ENCODE assay signal across 25 cellular contexts in genomic region chr12:114789276-114789675, GRCh38.
"Had no signal": no experiment of that assay in that cellular context is flagged by ENCODE, and none has a peak within 500 bp of the region (broad histone marks: within the 10 kb centered on the region; RNA-seq: fewer than 3 reads in every experiment).

No MANE protein-coding gene starts in this region.

- H3K36me3 ChIP-seq: stomach, suprapubic skin, thoracic aorta, thyroid gland, tibial artery, tibial nerve, transverse colon, upper lobe of left lung, upper lobe of right lung, uterus, vagina had no signal

- ATAC-seq: stimulated activated effector memory CD8-positive, alpha-beta T cell treated with anti-CD3 and anti-CD28 coated beads, Interleukin-12 subunit alpha, Interleukin-12 subunit beta, amount 100 ng/mL, for 72 hours; stimulated activated memory B cell treated with anti-CD40 and anti-IgM and Interleukin-4, amounts not matched to agents 10 μg/mL and 1 μg/mL and 100 μg/mL, for 72 hours; stimulated activated naive B cell treated with anti-CD40 and anti-IgM and Interleukin-4, amounts not matched to agents 10 μg/mL and 1 μg/mL and 100 μg/mL, for 72 hours; stimulated activated naive CD8-positive, alpha-beta T cell treated with anti-CD3 and anti-CD28 coated beads, Interleukin-15, amount 100 ng/mL, for 72 hours; stimulated activated naive CD8-positive, alpha-beta T cell treated with anti-CD3 and anti-CD28 coated beads, Interleukin-15, Interleukin-2, amounts not matched to agents 100 U/mL and 50 U/mL, for 24 hours; upper lobe of right lung had no signal

- H3K4me1 ChIP-seq: stomach, suprapubic skin, thyroid gland, tibial artery, tibial nerve, transverse colon, upper lobe of left lung, upper lobe of right lung, uterus, vagina had no signal

- H3K27me3 ChIP-seq: stomach, suprapubic skin, testis, thyroid gland, tibial artery, tibial nerve, transverse colon, upper lobe of left lung, upper lobe of right lung, uterus, vagina had no signal

- DNase-seq: stimulated activated CD4-positive, alpha-beta T cell treated with anti-CD3 and anti-CD28 coated beads, Interleukin-2, amount 100 ng/mL, for 48 hours; stimulated activated CD4-positive, alpha-beta T cell treated with anti-CD3 and anti-CD28 coated beads, Interleukin-4, amount 100 ng/mL, for 1 hour; stimulated activated CD4-positive, alpha-beta T cell treated with anti-CD3 and anti-CD28 coated beads, Interleukin-4, amount 100 ng/mL, for 24 hours; stimulated activated CD4-positive, alpha-beta T cell treated with anti-CD3 and anti-CD28 coated beads, Interleukin-4, amount 100 ng/mL, for 4 hours; stimulated activated CD8-positive, alpha-beta memory T cell treated with anti-CD3 and anti-CD28 coated beads, Interleukin-4, amount 100 ng/mL, for 48 hours; stimulated activated naive B cell treated with anti-CD40 and anti-IgM and Interleukin-4, amounts not matched to agents 10 μg/mL and 1 μg/mL and 100 μg/mL, for 72 hours; stimulated activated naive CD4-positive, alpha-beta T cell; stimulated activated naive CD4-positive, alpha-beta T cell treated with Interleukin-2 at 50 U/mL for 16 hours; stimulated activated naive CD8-positive, alpha-beta T cell treated with anti-CD3 and anti-CD28 coated beads, Interleukin-15, amount 100 ng/mL, for 72 hours; stimulated activated naive CD8-positive, alpha-beta T cell treated with anti-CD3 and anti-CD28 coated beads, Interleukin-15, Interleukin-2, amounts not matched to agents 100 U/mL and 50 U/mL, for 24 hours; stomach; substantia nigra; testis; thyroid gland; tibial artery; transverse colon; upper lobe of left lung; upper lobe of right lung; uterus had no signal

- H3K27ac ChIP-seq: stomach, suprapubic skin, testis, thoracic aorta, thyroid gland, tibial artery, tibial nerve, transverse colon, upper lobe of left lung, upper lobe of right lung, uterus, vagina had no signal

- H3K4me3 ChIP-seq: stomach, suprapubic skin, testis, thoracic aorta, thyroid gland, tibial artery, tibial nerve, transverse colon, upper lobe of left lung, upper lobe of right lung, uterus, vagina had no signal

- H3K9me3 ChIP-seq: stomach, suprapubic skin, testis, thoracic aorta, thyroid gland, tibial artery, tibial nerve, transverse colon, upper lobe of left lung, upper lobe of right lung, uterus, vagina had no signal
